1 cellular context compared by ENCODE assay signal in genomic region chr4:39043058-39043696, GRCh38.
A peak's percentile ranks its signal among the peaks of the same experiment; 100 is the strongest.
TF ChIP-seq lines count a peak whose summit lies in the region.

No MANE protein-coding gene starts in this region.

TF ChIP-seq in HepG2, 621 proteins besides CTCF, POLR2A, EP300 and RAD21 (continued from another document and continues in another):
- no peak for TF ChIP-seq FUBP1 (CRISPR knock-in tag; IDR thresholded peaks at IDR 0.05; ENCODE audit: borderline replicate concordance)
- TF ChIP-seq ZNF563 (CRISPR knock-in tag; IDR thresholded peaks at IDR 0.05): no peak
- no peak for TF ChIP-seq HNRNPLL (IDR thresholded peaks at IDR 0.05; ENCODE audit: low read depth, low read length, poor library complexity, severe bottlenecking)
- TF ChIP-seq, protein P1, sequence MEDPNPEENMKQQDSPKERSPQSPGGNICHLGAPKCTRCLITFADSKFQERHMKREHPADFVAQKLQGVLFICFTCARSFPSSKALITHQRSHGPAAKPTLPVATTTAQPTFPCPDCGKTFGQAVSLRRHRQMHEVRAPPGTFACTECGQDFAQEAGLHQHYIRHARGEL (CRISPR knock-in tag; IDR thresholded peaks at IDR 0.05): no peak
- TF ChIP-seq, protein P2, sequence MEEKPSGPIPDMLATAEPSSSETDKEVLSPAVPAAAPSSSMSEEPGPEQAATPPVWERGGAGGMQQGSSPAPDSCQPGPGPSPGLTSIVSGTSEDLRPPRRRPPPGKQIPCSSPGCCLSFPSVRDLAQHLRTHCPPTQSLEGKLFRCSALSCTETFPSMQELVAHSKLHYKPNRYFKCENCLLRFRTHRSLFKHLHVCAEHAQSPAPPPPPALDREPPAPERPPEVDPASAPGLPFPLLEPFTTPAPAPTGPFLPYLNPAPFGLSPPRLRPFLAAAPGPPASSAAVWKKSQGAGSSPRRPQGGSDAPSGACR (CRISPR knock-in tag; IDR thresholded peaks at IDR 0.05): no peak
- no peak for TF ChIP-seq MATR3 (CRISPR knock-in tag; IDR thresholded peaks at IDR 0.05)
- TF ChIP-seq KLF9 (CRISPR knock-in tag; IDR thresholded peaks at IDR 0.05; ENCODE audit: low read depth): no peak
- no peak for TF ChIP-seq TAF1 (CRISPR knock-in tag; IDR thresholded peaks at IDR 0.05)
- TF ChIP-seq NFKBIZ (CRISPR knock-in tag; IDR thresholded peaks at IDR 0.05): no peak
- TF ChIP-seq ZNF224 (CRISPR knock-in tag; IDR thresholded peaks at IDR 0.05): no peak
- TF ChIP-seq TMF1 (CRISPR knock-in tag; IDR thresholded peaks at IDR 0.05; ENCODE audit: low read depth): no peak
- no peak for TF ChIP-seq TOE1 (CRISPR knock-in tag; IDR thresholded peaks at IDR 0.05)
- no peak for TF ChIP-seq ZKSCAN1 (IDR thresholded peaks at IDR 0.05; ENCODE audit: low read length)
- TF ChIP-seq, protein P3, sequence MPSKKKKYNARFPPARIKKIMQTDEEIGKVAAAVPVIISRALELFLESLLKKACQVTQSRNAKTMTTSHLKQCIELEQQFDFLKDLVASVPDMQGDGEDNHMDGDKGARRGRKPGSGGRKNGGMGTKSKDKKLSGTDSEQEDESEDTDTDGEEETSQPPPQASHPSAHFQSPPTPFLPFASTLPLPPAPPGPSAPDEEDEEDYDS (CRISPR knock-in tag; IDR thresholded peaks at IDR 0.05): no peak
- TF ChIP-seq KAT7 (CRISPR knock-in tag; IDR thresholded peaks at IDR 0.05; ENCODE audit: borderline replicate concordance): no peak
- no peak for TF ChIP-seq TRIM24 (CRISPR knock-in tag; IDR thresholded peaks at IDR 0.05)
- TF ChIP-seq, protein P4, sequence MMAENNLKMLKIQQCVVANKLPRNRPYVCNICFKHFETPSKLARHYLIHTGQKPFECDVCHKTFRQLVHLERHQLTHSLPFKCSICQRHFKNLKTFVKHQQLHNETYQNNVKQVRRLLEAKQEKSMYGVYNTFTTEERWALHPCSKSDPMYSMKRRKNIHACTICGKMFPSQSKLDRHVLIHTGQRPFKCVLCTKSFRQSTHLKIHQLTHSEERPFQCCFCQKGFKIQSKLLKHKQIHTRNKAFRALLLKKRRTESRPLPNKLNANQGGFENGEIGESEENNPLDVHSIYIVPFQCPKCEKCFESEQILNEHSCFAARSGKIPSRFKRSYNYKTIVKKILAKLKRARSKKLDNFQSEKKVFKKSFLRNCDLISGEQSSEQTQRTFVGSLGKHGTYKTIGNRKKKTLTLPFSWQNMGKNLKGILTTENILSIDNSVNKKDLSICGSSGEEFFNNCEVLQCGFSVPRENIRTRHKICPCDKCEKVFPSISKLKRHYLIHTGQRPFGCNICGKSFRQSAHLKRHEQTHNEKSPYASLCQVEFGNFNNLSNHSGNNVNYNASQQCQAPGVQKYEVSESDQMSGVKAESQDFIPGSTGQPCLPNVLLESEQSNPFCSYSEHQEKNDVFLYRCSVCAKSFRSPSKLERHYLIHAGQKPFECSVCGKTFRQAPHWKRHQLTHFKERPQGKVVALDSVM (CRISPR knock-in tag; IDR thresholded peaks at IDR 0.05): no peak
- no peak for TF ChIP-seq ZBTB34 (CRISPR knock-in tag; IDR thresholded peaks at IDR 0.05)
- no peak for TF ChIP-seq ZMYM3 (CRISPR knock-in tag; IDR thresholded peaks at IDR 0.05)
- no peak for TF ChIP-seq ZNF780A (CRISPR knock-in tag; IDR thresholded peaks at IDR 0.05)
- no peak for TF ChIP-seq JUN (CRISPR knock-in tag; IDR thresholded peaks at IDR 0.05)
- no peak for TF ChIP-seq ZNF747 (CRISPR knock-in tag; IDR thresholded peaks at IDR 0.05; ENCODE audit: borderline replicate concordance)
- no peak for TF ChIP-seq EEA1 (CRISPR knock-in tag; IDR thresholded peaks at IDR 0.05; ENCODE audit: borderline replicate concordance)
- TF ChIP-seq HNRNPUL1 (IDR thresholded peaks at IDR 0.05; ENCODE audit: low read depth, low read length): no peak
- no peak for TF ChIP-seq ZNF883 (CRISPR knock-in tag; IDR thresholded peaks at IDR 0.05; ENCODE audit: not compliant biosample characterization)
- peak; percentile 97 for TF ChIP-seq TEAD3 (CRISPR knock-in tag; optimal IDR thresholded peaks at IDR 0.05; ENCODE audit: borderline replicate concordance)
- TF ChIP-seq ZFYVE20 (CRISPR knock-in tag; IDR thresholded peaks at IDR 0.05; ENCODE audit: borderline replicate concordance, low read depth): no peak
- TF ChIP-seq SKI (IDR thresholded peaks at IDR 0.05; ENCODE audit: partially characterized antibody): no peak
- no peak for TF ChIP-seq YEATS2 (CRISPR knock-in tag; IDR thresholded peaks at IDR 0.05; ENCODE audit: borderline replicate concordance)
- TF ChIP-seq ZNF562 (CRISPR knock-in tag; IDR thresholded peaks at IDR 0.05; ENCODE audit: borderline replicate concordance): no peak
- no peak for TF ChIP-seq ZNF274 (CRISPR knock-in tag; IDR thresholded peaks at IDR 0.05)
- no peak for TF ChIP-seq DNMT1 (CRISPR knock-in tag; IDR thresholded peaks at IDR 0.05)
- TF ChIP-seq ZNF549 (CRISPR knock-in tag; IDR thresholded peaks at IDR 0.05): no peak
- TF ChIP-seq ZNF256 (CRISPR knock-in tag; conservative IDR thresholded peaks at IDR 0.05): no peak
- TF ChIP-seq, protein P5, sequence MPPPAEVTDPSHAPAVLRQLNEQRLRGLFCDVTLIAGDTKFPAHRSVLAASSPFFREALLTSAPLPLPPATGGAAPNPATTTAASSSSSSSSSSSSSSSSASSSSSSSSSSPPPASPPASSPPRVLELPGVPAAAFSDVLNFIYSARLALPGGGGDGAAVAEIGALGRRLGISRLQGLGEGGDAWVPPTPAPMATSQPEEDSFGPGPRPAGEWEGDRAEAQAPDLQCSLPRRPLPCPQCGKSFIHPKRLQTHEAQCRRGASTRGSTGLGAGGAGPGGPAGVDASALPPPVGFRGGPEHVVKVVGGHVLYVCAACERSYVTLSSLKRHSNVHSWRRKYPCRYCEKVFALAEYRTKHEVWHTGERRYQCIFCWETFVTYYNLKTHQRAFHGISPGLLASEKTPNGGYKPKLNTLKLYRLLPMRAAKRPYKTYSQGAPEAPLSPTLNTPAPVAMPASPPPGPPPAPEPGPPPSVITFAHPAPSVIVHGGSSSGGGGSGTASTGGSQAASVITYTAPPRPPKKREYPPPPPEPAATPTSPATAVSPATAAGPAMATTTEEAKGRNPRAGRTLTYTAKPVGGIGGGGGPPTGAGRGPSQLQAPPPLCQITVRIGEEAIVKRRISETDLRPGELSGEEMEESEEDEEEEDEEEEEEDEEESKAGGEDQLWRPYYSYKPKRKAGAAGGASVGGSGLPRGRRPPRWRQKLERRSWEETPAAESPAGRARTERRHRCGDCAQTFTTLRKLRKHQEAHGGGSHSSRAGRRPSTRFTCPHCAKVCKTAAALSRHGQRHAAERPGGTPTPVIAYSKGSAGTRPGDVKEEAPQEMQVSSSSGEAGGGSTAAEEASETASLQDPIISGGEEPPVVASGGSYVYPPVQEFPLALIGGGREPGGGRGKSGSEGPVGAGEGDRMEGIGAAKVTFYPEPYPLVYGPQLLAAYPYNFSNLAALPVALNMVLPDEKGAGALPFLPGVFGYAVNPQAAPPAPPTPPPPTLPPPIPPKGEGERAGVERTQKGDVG (CRISPR knock-in tag; IDR thresholded peaks at IDR 0.05; ENCODE audit: borderline replicate concordance): no peak
- TF ChIP-seq JARID2 (CRISPR knock-in tag; IDR thresholded peaks at IDR 0.05; ENCODE audit: insufficient replicate concordance): no peak
- no peak for TF ChIP-seq PHF20 (CRISPR knock-in tag; IDR thresholded peaks at IDR 0.05)
- TF ChIP-seq ZNF687 (CRISPR knock-in tag; IDR thresholded peaks at IDR 0.05): no peak
- TF ChIP-seq NCOA2 (CRISPR knock-in tag; IDR thresholded peaks at IDR 0.05): peak; percentile 82
- peak in 1 of 2 experiments; percentile 70; a peak in 2 of 4 replicates for TF ChIP-seq KLF16 (CRISPR knock-in tag; IDR thresholded peaks at IDR 0.05)
- no peak for TF ChIP-seq SUZ12 (IDR thresholded peaks at IDR 0.05; ENCODE audit: low read depth, low read length)
- no peak for TF ChIP-seq STAT5B (CRISPR knock-in tag; IDR thresholded peaks at IDR 0.05)
- TF ChIP-seq ZFP90 (CRISPR knock-in tag; IDR thresholded peaks at IDR 0.05; ENCODE audit: borderline replicate concordance): no peak
- TF ChIP-seq TBL1XR1 (IDR thresholded peaks at IDR 0.05; ENCODE audit: borderline replicate concordance, low read length, partially characterized antibody): no peak
- peak; percentile 66 for TF ChIP-seq FOSL2 (CRISPR knock-in tag; IDR thresholded peaks at IDR 0.05)
- no peak for TF ChIP-seq ZNF484 (CRISPR knock-in tag; IDR thresholded peaks at IDR 0.05; ENCODE audit: borderline replicate concordance, low read depth)
- peak; percentile 83 for TF ChIP-seq FOXK2 (IDR thresholded peaks at IDR 0.05)
- no peak for TF ChIP-seq ISX (CRISPR knock-in tag; conservative IDR thresholded peaks at IDR 0.05)
- no peak for TF ChIP-seq RBFOX2 (IDR thresholded peaks at IDR 0.05; ENCODE audit: low read depth, low read length)
- no peak for TF ChIP-seq RORA (CRISPR knock-in tag; IDR thresholded peaks at IDR 0.05)
- 0 out of 2 replicates have a peak, but pooled peaks have one; percentile 8 for TF ChIP-seq BHLHE40 (IDR thresholded peaks at IDR 0.05; ENCODE audit: low read length)
- no peak for TF ChIP-seq ZNF512B (CRISPR knock-in tag; IDR thresholded peaks at IDR 0.05; ENCODE audit: borderline replicate concordance)
